In the genomic region with DNA sequence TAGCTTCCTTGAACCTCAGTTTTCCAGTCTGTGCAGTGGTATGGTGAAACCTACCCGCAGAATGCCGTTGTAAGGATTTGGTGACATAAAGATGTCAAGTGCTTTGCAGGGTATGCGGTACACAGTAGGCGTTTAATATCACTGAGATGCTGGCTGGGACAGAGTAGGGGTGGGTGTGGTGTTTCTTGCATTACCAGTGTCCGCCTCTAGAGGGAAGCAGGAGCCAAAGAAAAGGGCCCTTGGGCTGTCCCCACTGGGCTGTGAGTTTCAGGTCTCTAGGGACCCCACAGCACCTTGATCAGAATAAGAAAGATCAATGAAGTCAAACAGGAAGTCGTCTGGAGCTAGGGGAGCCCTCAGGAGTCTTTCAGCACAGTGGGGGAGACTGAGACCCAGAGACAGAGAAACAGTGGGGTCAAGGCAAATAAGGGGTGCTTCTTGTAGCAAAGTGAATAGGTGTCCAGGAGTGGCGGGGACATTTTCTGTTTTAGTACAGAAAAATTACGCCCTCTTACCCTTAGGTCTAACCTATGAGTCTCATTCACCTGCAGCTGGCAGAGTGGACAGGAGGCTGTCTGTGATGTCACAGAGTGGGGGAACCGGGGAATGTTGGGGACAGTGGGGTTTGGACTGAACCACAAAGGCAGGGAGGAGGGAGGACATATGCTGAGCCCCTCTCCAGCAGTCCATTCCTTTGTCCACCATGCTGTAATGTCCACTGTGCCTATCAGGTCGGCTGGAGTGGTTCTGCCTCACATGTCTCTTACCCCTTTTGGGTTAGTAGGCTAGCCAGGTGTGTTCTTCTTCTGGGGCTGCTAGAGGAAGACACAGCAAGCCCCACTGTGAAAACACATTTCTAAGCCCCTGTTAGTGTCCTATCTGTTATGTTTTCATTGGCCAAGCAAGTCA, we compare ENCODE assay signal across 9 cellular contexts. TPM values are rescaled to one million over a fixed set of nuclear protein-coding genes. Genes with fewer than 3 reads are reported as not detected.
DNase-seq lines count a peak whose midpoint lies in the region; ATAC-seq and TF ChIP-seq lines count a peak whose summit lies in the region.
"Had no signal": no experiment of that assay in that cellular context is flagged by ENCODE, and none has a peak within 500 bp of the region (broad histone marks: within the 10 kb centered on the region; RNA-seq: fewer than 3 reads in every experiment).

No MANE protein-coding gene starts in this region.

- H3K4me1 ChIP-seq in cardiac muscle cell (ENCODE audit: low read depth) (no peaks in the 10 kb centered on the region), sigmoid colon (no peaks in the 10 kb centered on the region)

- no peak for TF ChIP-seq POLR2A in sigmoid colon (IDR thresholded peaks at IDR 0.05)

- DNase-seq in AG04449 (ENCODE audit: low read depth, low spot score) = no peak
- DNase-seq in RPMI8226 = peak; percentile 50
- DNase-seq in activated naive CD4-positive, alpha-beta T cell (lab: John Stamatoyannopoulos, UW) = peak; percentile 21 to 44 (median 32)
- peak; percentile 40 to 62 for DNase-seq in cardiac muscle cell (ENCODE audit: low read depth in 1 of 2, low spot score in 1 of 2)
- DNase-seq in sigmoid colon = no peak
- DNase-seq in omental fat pad (ENCODE audit: low spot score) = no peak

- CTCF ChIA-PET in AG04449 (lab: Yijun Ruan, JAX) = interaction anchor here (0.5 to 15.2 kb wide), 40 partner anchors 9 to 612 kb away, joined by 3 to 367 read pairs (median 4); a partner anchor contains a TSS

- H3K27ac ChIP-seq in cardiac muscle cell = no peak overlapping the region
- H3K27ac ChIP-seq in sigmoid colon = no peak overlapping the region
- H3K27ac ChIP-seq: skin epidermis had no signal

- peak; percentile 76 for TF ChIP-seq CTCF in AG04449 (IDR thresholded peaks at IDR 0.05; ENCODE audit: insufficient read depth, low read length, missing control alignments)
- peak; percentile 92 for TF ChIP-seq CTCF in cardiac muscle cell (IDR thresholded peaks at IDR 0.05; ENCODE audit: low read depth, low read length)
- TF ChIP-seq CTCF in sigmoid colon (IDR thresholded peaks at IDR 0.05) = peak; percentile 41 to 90 (median 69)
- no peak for TF ChIP-seq CTCF in omental fat pad (IDR thresholded peaks at IDR 0.05)

- POLR2A ChIA-PET in AG04449 (lab: Yijun Ruan, JAX) = no interaction called here

- ATAC-seq in GM18498 (IDR thresholded peaks at IDR 0.05; ENCODE audit: unreplicated experiment) = peak; percentile 77
- peak; percentile 86 for ATAC-seq in HG03175 (IDR thresholded peaks at IDR 0.05; ENCODE audit: unreplicated experiment)
- ATAC-seq in omental fat pad (ENCODE audit: low FRiP score) = no peak

- H3K36me3 ChIP-seq in cardiac muscle cell = no peaks in the 10 kb centered on the region
- no peaks in the 10 kb centered on the region for H3K36me3 ChIP-seq in sigmoid colon

- H3K9me3 ChIP-seq in cardiac muscle cell (ENCODE audit: low read depth) (no peaks in the 10 kb centered on the region), sigmoid colon (no peaks in the 10 kb centered on the region)

- 28 to 45% methylated on average over 10 of the region's 10 CpGs for WGBS in sigmoid colon, 2 donors

- peaks cover 12% of the 10 kb centered on the region for H3K27me3 ChIP-seq in cardiac muscle cell
- no peaks in the 10 kb centered on the region for H3K27me3 ChIP-seq in sigmoid colon

- intact Hi-C loops in sigmoid colon (cut with DNase I) = loop anchor here (5.0 kb wide), 1 partner anchor 350 kb away; no protein-coding TSS in a partner anchor

- H3K4me3 ChIP-seq in AG04449 (ENCODE audit: low read depth, low read length) (no peak overlapping the region), cardiac muscle cell (no peak overlapping the region), sigmoid colon (no peak overlapping the region)
- H3K4me3 ChIP-seq: skin epidermis had no signal

- TF ChIP-seq EP300 in sigmoid colon (IDR thresholded peaks at IDR 0.05) = no peak

RNA-seq across cellular contexts. Expression of a gene that starts 4.7 kb away (rescaled TPM):
- total RNA-seq in cardiac muscle cell (not detected in 2 replicates), sigmoid colon (not detected), omental fat pad (not detected)
- polyA plus RNA-seq in cardiac muscle cell (not detected in 2 replicates), sigmoid colon (not detected)

RNA-seq across cellular contexts. Expression of a gene that starts 19.7 kb away (rescaled TPM):
- total RNA-seq in cardiac muscle cell (not detected in 2 replicates), sigmoid colon (not detected), omental fat pad (not detected)
- polyA plus RNA-seq in cardiac muscle cell (not detected in 2 replicates), sigmoid colon (not detected)

RNA-seq across cellular contexts. Expression of a gene that starts 51.2 kb away (rescaled TPM):
- total RNA-seq in cardiac muscle cell = 1.5 and 2.7 TPM in 2 replicates
- polyA plus RNA-seq in cardiac muscle cell = 0.99 and 3.2 TPM in 2 replicates
- total RNA-seq in sigmoid colon = 10 to 100 TPM in 3 of 4 donors, 1 to 10 TPM in 1; 7.9 to 28.5 (median 10.3) TPM
- 1 to 10 TPM; 3.0 to 9.3 (median 3.0) TPM for polyA plus RNA-seq in sigmoid colon
- total RNA-seq in omental fat pad = 10 to 100 TPM; 11.2 to 26.1 (median 14.6) TPM

Comparison
In these comparisons a context has a peak if more than half of its experiments do, and no peak if none do; other contexts are left out.
1. DNase-seq: peak in RPMI8226 (single experiment), activated naive CD4-positive, alpha-beta T cell (4 of 4) and cardiac muscle cell (2 of 2); none in AG04449 (single experiment), sigmoid colon (single experiment) and omental fat pad (single experiment).
2. CTCF ChIP-seq: peak in AG04449 (single experiment), cardiac muscle cell (single experiment) and sigmoid colon (4 of 4); none in omental fat pad (0 of 3).